In the genomic region with DNA sequence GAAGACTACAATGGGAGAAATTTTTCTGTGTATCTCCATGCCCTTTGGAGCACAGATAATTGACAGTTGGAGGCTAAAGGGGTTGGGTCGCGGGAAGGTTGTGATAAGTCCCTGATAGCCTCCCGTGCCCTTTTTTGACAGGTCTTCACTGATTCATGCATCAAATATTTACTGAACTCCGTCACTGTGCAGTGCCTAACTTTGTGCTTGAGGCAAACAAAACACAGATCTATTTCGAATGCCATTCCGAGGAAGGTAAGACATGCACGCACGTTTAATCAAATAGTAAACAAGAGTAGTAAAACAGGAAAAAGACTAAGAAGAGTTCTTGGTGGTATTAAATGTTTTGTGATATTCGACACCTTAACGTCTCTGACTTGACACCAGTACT, we compare ENCODE assay signal across 2 cellular contexts.
TF ChIP-seq lines count a peak whose summit lies in the region.

No MANE protein-coding gene starts in this region.

TF ChIP-seq in A549, 52 proteins besides CTCF, POLR2A, EP300 and RAD21 (continued from another document):
- TF ChIP-seq, protein P1, sequence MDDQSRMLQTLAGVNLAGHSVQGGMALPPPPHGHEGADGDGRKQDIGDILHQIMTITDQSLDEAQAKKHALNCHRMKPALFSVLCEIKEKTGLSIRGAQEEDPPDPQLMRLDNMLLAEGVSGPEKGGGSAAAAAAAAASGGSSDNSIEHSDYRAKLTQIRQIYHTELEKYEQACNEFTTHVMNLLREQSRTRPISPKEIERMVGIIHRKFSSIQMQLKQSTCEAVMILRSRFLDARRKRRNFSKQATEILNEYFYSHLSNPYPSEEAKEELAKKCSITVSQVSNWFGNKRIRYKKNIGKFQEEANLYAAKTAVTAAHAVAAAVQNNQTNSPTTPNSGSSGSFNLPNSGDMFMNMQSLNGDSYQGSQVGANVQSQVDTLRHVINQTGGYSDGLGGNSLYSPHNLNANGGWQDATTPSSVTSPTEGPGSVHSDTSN (IDR thresholded peaks at IDR 0.05): no peak
- no peak for TF ChIP-seq SREBF2 (IDR thresholded peaks at IDR 0.05)
- no peak for TF ChIP-seq POLR2AphosphoS2 (conservative IDR thresholded peaks at IDR 0.05; ENCODE audit: low read length)
- TF ChIP-seq, protein P2, sequence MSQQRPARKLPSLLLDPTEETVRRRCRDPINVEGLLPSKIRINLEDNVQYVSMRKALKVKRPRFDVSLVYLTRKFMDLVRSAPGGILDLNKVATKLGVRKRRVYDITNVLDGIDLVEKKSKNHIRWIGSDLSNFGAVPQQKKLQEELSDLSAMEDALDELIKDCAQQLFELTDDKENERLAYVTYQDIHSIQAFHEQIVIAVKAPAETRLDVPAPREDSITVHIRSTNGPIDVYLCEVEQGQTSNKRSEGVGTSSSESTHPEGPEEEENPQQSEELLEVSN (IDR thresholded peaks at IDR 0.05; ENCODE audit: borderline replicate concordance, low read depth): no peak
- peak; percentile 63; the same call in 1 of the 2 replicates for TF ChIP-seq CHD4 (IDR thresholded peaks at IDR 0.05; ENCODE audit: borderline replicate concordance)
- TF ChIP-seq ZFP36 (IDR thresholded peaks at IDR 0.05; ENCODE audit: borderline replicate concordance, partially characterized antibody): no peak
- no peak for TF ChIP-seq JUNB (IDR thresholded peaks at IDR 0.05)
- TF ChIP-seq CEBPB (IDR thresholded peaks at IDR 0.05): no peak
- peak; percentile 67; the same call in 1 of the 2 replicates for TF ChIP-seq KDM1A (IDR thresholded peaks at IDR 0.05; ENCODE audit: low read depth)

TF ChIP-seq in HEK293T, 16 proteins besides CTCF, POLR2A, EP300 and RAD21 (continued from another document):
- TF ChIP-seq, protein P3, sequence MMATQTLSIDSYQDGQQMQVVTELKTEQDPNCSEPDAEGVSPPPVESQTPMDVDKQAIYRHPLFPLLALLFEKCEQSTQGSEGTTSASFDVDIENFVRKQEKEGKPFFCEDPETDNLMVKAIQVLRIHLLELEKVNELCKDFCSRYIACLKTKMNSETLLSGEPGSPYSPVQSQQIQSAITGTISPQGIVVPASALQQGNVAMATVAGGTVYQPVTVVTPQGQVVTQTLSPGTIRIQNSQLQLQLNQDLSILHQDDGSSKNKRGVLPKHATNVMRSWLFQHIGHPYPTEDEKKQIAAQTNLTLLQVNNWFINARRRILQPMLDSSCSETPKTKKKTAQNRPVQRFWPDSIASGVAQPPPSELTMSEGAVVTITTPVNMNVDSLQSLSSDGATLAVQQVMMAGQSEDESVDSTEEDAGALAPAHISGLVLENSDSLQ (IDR thresholded peaks at IDR 0.05): peak; percentile 51; the same call in 1 of the 2 replicates
